In the genomic region with DNA sequence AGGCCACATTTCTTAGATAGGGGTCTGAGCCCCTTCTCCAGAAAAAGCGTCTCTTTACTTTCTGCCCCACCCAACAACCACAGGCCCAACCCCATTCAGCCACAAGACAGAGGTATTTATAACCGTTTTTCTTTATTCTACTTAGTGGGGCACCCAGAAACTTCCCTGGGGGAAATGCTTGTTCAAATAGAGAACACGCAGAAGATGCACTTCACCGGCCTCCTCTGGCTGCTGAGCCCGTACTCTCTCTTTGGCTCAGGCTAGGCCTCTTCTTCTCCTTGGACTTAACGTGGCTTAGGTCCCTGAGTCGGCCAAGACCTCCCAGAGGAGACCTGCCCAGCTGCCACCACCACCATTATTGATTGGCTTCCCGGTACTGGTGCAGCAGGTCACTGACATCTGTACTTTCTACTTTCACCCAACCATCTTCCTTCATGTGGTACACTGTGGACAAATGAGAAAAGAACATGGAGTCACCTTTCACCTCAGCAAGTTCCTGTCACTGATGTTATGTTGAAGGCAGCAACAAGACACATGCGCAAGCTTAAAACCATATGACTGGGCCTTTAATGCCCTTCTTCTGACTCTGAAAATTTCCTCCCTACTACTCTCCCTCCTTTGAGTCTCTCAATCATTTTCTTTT, we compare ENCODE assay signal across 15 cellular contexts. TPM values are rescaled to one million over a fixed set of nuclear protein-coding genes. Genes with fewer than 3 reads are reported as not detected.
DNase-seq lines count a peak whose midpoint lies in the region; ATAC-seq, FAIRE-seq and TF ChIP-seq lines count a peak whose summit lies in the region.
"Had no signal": no experiment of that assay in that cellular context is flagged by ENCODE, and none has a peak within 500 bp of the region (broad histone marks: within the 10 kb centered on the region; RNA-seq: fewer than 3 reads in every experiment).

No MANE protein-coding gene starts in this region.

- H3K9me3 ChIP-seq in Peyer's patch (no peaks in the 10 kb centered on the region), neural progenitor cell (ENCODE audit: low read depth) (no peaks in the 10 kb centered on the region), gastrocnemius medialis (no peaks in the 10 kb centered on the region)
- H3K9me3 ChIP-seq: psoas muscle, thoracic aorta had no signal

- H3K27me3 Mint-ChIP-seq in activated T-cell treated with anti-CD3 and anti-CD28 coated beads, Interleukin-2, amount 50 U/mL, for 4 hours (ENCODE audit: low read depth) = no peaks in the 10 kb centered on the region
- no peaks in the 10 kb centered on the region for H3K27me3 Mint-ChIP-seq in dendritic cell treated with granulocyte-macrophage colony-stimulating factor and Interleukin-4, amounts not matched to agents 40 ng/mL and 50 ng/mL, for 4 days
- H3K27me3 Mint-ChIP-seq in stimulated activated naive CD8-positive, alpha-beta T cell treated with anti-CD3 and anti-CD28 coated beads, Interleukin-15, amount 100 ng/mL, for 72 hours = no peaks in the 10 kb centered on the region
- H3K27me3 Mint-ChIP-seq in neural progenitor cell (ENCODE audit: insufficient read depth, low read depth) = peaks cover 44% of the 10 kb centered on the region

- intact Hi-C loops in dendritic cell treated with granulocyte-macrophage colony-stimulating factor and Interleukin-4, amounts not matched to agents 40 ng/mL and 50 ng/mL, for 4 days (cut with micrococcal nuclease) = loop anchor here (5.0 kb wide), 1 partner anchor 132 kb away; no protein-coding TSS in a partner anchor
- intact Hi-C loops in gastrocnemius medialis (cut with DNase I; ENCODE audit: low total_unique reads) = no loop called here

- in situ Hi-C loops in gastrocnemius medialis (cut with MboI; ENCODE audit: low sequenced_read_pairs in 4 of 4) = no loop called here

- peaks cover 4 to 44% (median 19%) of the 10 kb centered on the region in 4 donors for H3K4me1 ChIP-seq in Peyer's patch
- peaks cover 8% of the 10 kb centered on the region for H3K4me1 ChIP-seq in neural progenitor cell
- H3K4me1 ChIP-seq in gastrocnemius medialis = peaks cover 10 to 17% of the 10 kb centered on the region in 2 donors

- H3K9ac ChIP-seq in neural progenitor cell = no peak overlapping the region

- TF ChIP-seq CTCF in Peyer's patch (IDR thresholded peaks at IDR 0.05) (no peak), neural progenitor cell (IDR thresholded peaks at IDR 0.05) (no peak), gastrocnemius medialis (IDR thresholded peaks at IDR 0.05 in 4 of 5, conservative IDR thresholded peaks at IDR 0.05 in 1 of 5) (no peak)

- H3K4me3 Mint-ChIP-seq in activated T-cell treated with anti-CD3 and anti-CD28 coated beads, Interleukin-2, amount 50 U/mL, for 4 hours = peak overlapping the region; percentile 98
- peak overlapping the region; percentile 28 for H3K4me3 Mint-ChIP-seq in dendritic cell treated with granulocyte-macrophage colony-stimulating factor and Interleukin-4, amounts not matched to agents 40 ng/mL and 50 ng/mL, for 4 days
- peak overlapping the region; percentile 93 to 96 for H3K4me3 Mint-ChIP-seq in stimulated activated naive CD8-positive, alpha-beta T cell treated with anti-CD3 and anti-CD28 coated beads, Interleukin-15, amount 100 ng/mL, for 72 hours
- no peak overlapping the region for H3K4me3 Mint-ChIP-seq in neural progenitor cell

- H3K27me3 ChIP-seq in Peyer's patch (no peaks in the 10 kb centered on the region), neural progenitor cell (peaks cover 54% of the 10 kb centered on the region), gastrocnemius medialis (no peaks in the 10 kb centered on the region)

- H3K9me3 Mint-ChIP-seq in activated T-cell treated with anti-CD3 and anti-CD28 coated beads, Interleukin-2, amount 50 U/mL, for 4 hours = no peaks in the 10 kb centered on the region
- H3K9me3 Mint-ChIP-seq in dendritic cell treated with granulocyte-macrophage colony-stimulating factor and Interleukin-4, amounts not matched to agents 40 ng/mL and 50 ng/mL, for 4 days = no peaks in the 10 kb centered on the region
- no peaks in the 10 kb centered on the region for H3K9me3 Mint-ChIP-seq in stimulated activated naive CD8-positive, alpha-beta T cell treated with anti-CD3 and anti-CD28 coated beads, Interleukin-15, amount 100 ng/mL, for 72 hours
- no peaks in the 10 kb centered on the region for H3K9me3 Mint-ChIP-seq in neural progenitor cell

- DNase-seq in activated T-cell treated with anti-CD3 and anti-CD28 coated beads, Interleukin-2, amount 50 U/mL, for 4 hours = no peak
- no peak for DNase-seq in activated T-cell treated with anti-CD3 and anti-CD28 coated beads, Interleukin-2, amount 50 U/mL, for 1 hour
- DNase-seq in Peyer's patch (no peak), neural progenitor cell (ENCODE audit: low spot score) (no peak), H54 (ENCODE audit: insufficient read length, low spot score) (no peak), gastrocnemius medialis (no peak)
- peak; percentile 51 to 54 for DNase-seq in stimulated activated naive CD8-positive, alpha-beta T cell treated with anti-CD3 and anti-CD28 coated beads, Interleukin-15, amount 100 ng/mL, for 72 hours
- DNase-seq: ACHN; hypothalamus; mesenchymal stem cell; NCI-H1105; NK-92 treated with Interleukin-12 subunit alpha and Interleukin-12 subunit beta, amount 100 ng/mL, for 24 hours; psoas muscle had no signal

- H3K4me3 ChIP-seq in Peyer's patch = no peak overlapping the region
- H3K4me3 ChIP-seq in neural progenitor cell = no peak overlapping the region
- no peak overlapping the region for H3K4me3 ChIP-seq in gastrocnemius medialis
- H3K4me3 ChIP-seq: psoas muscle, thoracic aorta had no signal

- peaks cover 73% of the 10 kb centered on the region for H3K4me1 Mint-ChIP-seq in activated T-cell treated with anti-CD3 and anti-CD28 coated beads, Interleukin-2, amount 50 U/mL, for 4 hours (ENCODE audit: low read depth)
- peaks cover 70% of the 10 kb centered on the region for H3K4me1 Mint-ChIP-seq in dendritic cell treated with granulocyte-macrophage colony-stimulating factor and Interleukin-4, amounts not matched to agents 40 ng/mL and 50 ng/mL, for 4 days (ENCODE audit: low read depth)
- peaks cover 63% of the 10 kb centered on the region for H3K4me1 Mint-ChIP-seq in stimulated activated naive CD8-positive, alpha-beta T cell treated with anti-CD3 and anti-CD28 coated beads, Interleukin-15, amount 100 ng/mL, for 72 hours
- H3K4me1 Mint-ChIP-seq in neural progenitor cell = peaks cover 17% of the 10 kb centered on the region

- H2AFZ ChIP-seq in neural progenitor cell (replicated peaks) = no peak overlapping the region

- peaks cover 5% of the 10 kb centered on the region for H3F3A ChIP-seq in neural progenitor cell (ENCODE audit: low read depth)

- no peaks in the 10 kb centered on the region for H4K20me1 ChIP-seq in neural progenitor cell (ENCODE audit: low read depth)

- no peak for FAIRE-seq in H54 (lab: Jason Lieb, UNC)

- no peaks in the 10 kb centered on the region for H3K79me2 ChIP-seq in neural progenitor cell (ENCODE audit: low read depth)

- H3K27ac ChIP-seq in Peyer's patch (peak overlapping the region in 3 of 4 donors; percentile 17 to 92 (median 34)), neural progenitor cell (no peak overlapping the region), gastrocnemius medialis (peak overlapping the region in 1 of 4 donors; percentile 90)

- no peak for TF ChIP-seq POLR2A in Peyer's patch (IDR thresholded peaks at IDR 0.05)
- no peak for TF ChIP-seq POLR2A in H54 (IDR thresholded peaks at IDR 0.05; ENCODE audit: low read depth, low read length)
- TF ChIP-seq POLR2A in gastrocnemius medialis (IDR thresholded peaks at IDR 0.05) = no peak

- no peak for ATAC-seq in activated T-cell treated with anti-CD3 and anti-CD28 coated beads, Interleukin-2, amount 50 U/mL, for 4 hours
- ATAC-seq in stimulated activated naive CD8-positive, alpha-beta T cell treated with anti-CD3 and anti-CD28 coated beads, Interleukin-15, amount 100 ng/mL, for 72 hours = no peak
- no peak for ATAC-seq in gastrocnemius medialis
- ATAC-seq: psoas muscle had no signal

- H3K36me3 Mint-ChIP-seq in activated T-cell treated with anti-CD3 and anti-CD28 coated beads, Interleukin-2, amount 50 U/mL, for 4 hours (ENCODE audit: insufficient read depth) = peaks cover 60% of the 10 kb centered on the region
- peaks cover 70% of the 10 kb centered on the region for H3K36me3 Mint-ChIP-seq in dendritic cell treated with granulocyte-macrophage colony-stimulating factor and Interleukin-4, amounts not matched to agents 40 ng/mL and 50 ng/mL, for 4 days (ENCODE audit: low read depth)
- no peaks in the 10 kb centered on the region for H3K36me3 Mint-ChIP-seq in neural progenitor cell

- peak overlapping the region; percentile 18 for H3K27ac Mint-ChIP-seq in dendritic cell treated with granulocyte-macrophage colony-stimulating factor and Interleukin-4, amounts not matched to agents 40 ng/mL and 50 ng/mL, for 4 days
- peak overlapping the region; percentile 86 to 92 for H3K27ac Mint-ChIP-seq in stimulated activated naive CD8-positive, alpha-beta T cell treated with anti-CD3 and anti-CD28 coated beads, Interleukin-15, amount 100 ng/mL, for 72 hours
- H3K27ac Mint-ChIP-seq in neural progenitor cell = no peak overlapping the region

- no peak overlapping the region for H3K4me2 ChIP-seq in neural progenitor cell

- H3K36me3 ChIP-seq in Peyer's patch (peaks cover 0 to 38% (median 0%) of the 10 kb centered on the region in 3 donors), neural progenitor cell (no peaks in the 10 kb centered on the region), gastrocnemius medialis (peaks cover 0 to 14% of the 10 kb centered on the region in 2 donors)
- H3K36me3 ChIP-seq: thoracic aorta had no signal

RNA-seq across cellular contexts. Expression of gene TAP2, which starts 2.2 kb away (rescaled TPM):
- 100 to 1,000 TPM; 288 to 334 (median 305) TPM for total RNA-seq in activated T-cell treated with anti-CD3 and anti-CD28 coated beads, Interleukin-2, amount 50 U/mL, for 4 hours
- total RNA-seq in Peyer's patch (10 to 100 TPM; 16.5 to 53.2 (median 39.4) TPM), neural progenitor cell (ENCODE audit: low replicate concordance) (2.8 and 2.9 TPM in 2 replicates), gastrocnemius medialis (1 to 10 TPM; 2.5 to 7.1 (median 4.1) TPM)

RNA-seq across cellular contexts. Expression of gene PSMB8, which starts 3.1 kb away (rescaled TPM):
- total RNA-seq in activated T-cell treated with anti-CD3 and anti-CD28 coated beads, Interleukin-2, amount 50 U/mL, for 4 hours = 100 to 1,000 TPM; 327 to 343 (median 337) TPM
- total RNA-seq in Peyer's patch (100 to 1,000 TPM in 2 of 4 donors, 10 to 100 TPM in 2; 48.1 to 104 (median 96.0) TPM), neural progenitor cell (ENCODE audit: low replicate concordance) (2.0 and 2.2 TPM in 2 replicates), gastrocnemius medialis (10 to 100 TPM in 2 of 4 donors, 1 to 10 TPM in 2; 7.0 to 20.2 (median 9.2) TPM)

RNA-seq across cellular contexts. Expression of gene TAP1, which starts 12.8 kb away (rescaled TPM):
- 100 to 1,000 TPM; 457 to 505 (median 503) TPM for total RNA-seq in activated T-cell treated with anti-CD3 and anti-CD28 coated beads, Interleukin-2, amount 50 U/mL, for 4 hours
- total RNA-seq in Peyer's patch = 100 to 1,000 TPM in 3 of 4 donors, 10 to 100 TPM in 1; 25.6 to 136 (median 107) TPM
- total RNA-seq in neural progenitor cell (ENCODE audit: low replicate concordance) = 6.2 and 6.5 TPM in 2 replicates
- total RNA-seq in gastrocnemius medialis = 10 to 100 TPM; 13.2 to 26.7 (median 19.0) TPM

RNA-seq across cellular contexts. Expression of gene PSMB9, which starts 13.3 kb away (rescaled TPM):
- total RNA-seq in activated T-cell treated with anti-CD3 and anti-CD28 coated beads, Interleukin-2, amount 50 U/mL, for 4 hours = 100 to 1,000 TPM; 208 to 241 (median 210) TPM
- total RNA-seq in Peyer's patch (100 to 1,000 TPM in 1 of 4 donors, 10 to 100 TPM in 3; 53.5 to 124 (median 80.9) TPM), neural progenitor cell (ENCODE audit: low replicate concordance) (not detected in 2 replicates), gastrocnemius medialis (10 to 100 TPM in 1 of 4 donors, 1 to 10 TPM in 3; 1.4 to 11.3 (median 6.1) TPM)

RNA-seq across cellular contexts. Expression of gene HLA-DOB, which starts 23.9 kb away (rescaled TPM):
- total RNA-seq in activated T-cell treated with anti-CD3 and anti-CD28 coated beads, Interleukin-2, amount 50 U/mL, for 4 hours = 1 to 10 TPM in 2 of 3 donors, under 1 TPM in 1; 0.82 to 2.0 (median 1.2) TPM
- total RNA-seq in Peyer's patch (10 to 100 TPM in 1 of 4 donors, 1 to 10 TPM in 2, under 1 TPM in 1; 0.88 to 13.2 (median 4.2) TPM), neural progenitor cell (ENCODE audit: low replicate concordance) (2.6 TPM in 1 of 2 replicates, not detected in the other), gastrocnemius medialis (under 1 TPM in 3 of 4 donors, not detected in 1; 0.22 to 0.72 (median 0.36) TPM)

Comparison
In these comparisons a context has a peak if more than half of its experiments do, and no peak if none do; other contexts are left out.
1. DNase-seq: peak in stimulated activated naive CD8-positive, alpha-beta T cell treated with anti-CD3 and anti-CD28 coated beads, Interleukin-15, amount 100 ng/mL, for 72 hours (2 of 2); none in activated T-cell treated with anti-CD3 and anti-CD28 coated beads, Interleukin-2, amount 50 U/mL, for 4 hours (single experiment), activated T-cell treated with anti-CD3 and anti-CD28 coated beads, Interleukin-2, amount 50 U/mL, for 1 hour (single experiment), Peyer's patch (0 of 3), neural progenitor cell (single experiment), H54 (single experiment) and gastrocnemius medialis (0 of 2).
2. RNA of gene TAP2, which starts 2.2 kb away (total RNA-seq): 288 to 334 TPM in activated T-cell treated with anti-CD3 and anti-CD28 coated beads, Interleukin-2, amount 50 U/mL, for 4 hours; 16.5 to 53.2 TPM in Peyer's patch, 2.5 to 7.1 TPM in gastrocnemius medialis and 2.8 to 2.9 TPM in neural progenitor cell; every median in the first group is over 4 times any median in the second.